In genomic region chr15:68383161-68384074, GRCh38 we compare ENCODE assay signal across 9 cellular contexts. TPM values are rescaled to one million over a fixed set of nuclear protein-coding genes. Genes with fewer than 3 reads are reported as not detected.
DNase-seq lines count a peak whose midpoint lies in the region; ATAC-seq and TF ChIP-seq lines count a peak whose summit lies in the region.
"Had no signal": no experiment of that assay in that cellular context is flagged by ENCODE, and none has a peak within 500 bp of the region (broad histone marks: within the 10 kb centered on the region; RNA-seq: fewer than 3 reads in every experiment).

No MANE protein-coding gene starts in this region.

- H3K27ac ChIP-seq in H9 (ENCODE audit: insufficient read length, low read depth, low read length): no peak overlapping the region
- no peak overlapping the region for H3K27ac ChIP-seq in RWPE2 (ENCODE audit: poor library complexity, severe bottlenecking)
- H3K27ac ChIP-seq in body of pancreas: no peak overlapping the region

- no peak overlapping the region for H4K8ac ChIP-seq in H9 (replicated peaks; ENCODE audit: insufficient read length, low read depth, low read length)

- H3K9me3 ChIP-seq in H9 (ENCODE audit: control insufficient read depth, low read depth, low read length) (no peaks in the 10 kb centered on the region), RWPE2 (ENCODE audit: severe bottlenecking) (no peaks in the 10 kb centered on the region), body of pancreas (no peaks in the 10 kb centered on the region)

- H2BK15ac ChIP-seq in H9 (ENCODE audit: low read depth, low read length): no peak overlapping the region

- H3K79me1 ChIP-seq in H9 (ENCODE audit: insufficient read depth, low read depth, low read length, poor library complexity, severe bottlenecking): no peaks in the 10 kb centered on the region

- no peaks in the 10 kb centered on the region for H3K79me2 ChIP-seq in H9 (ENCODE audit: insufficient read depth, low read length)

- H2BK12ac ChIP-seq in H9 (ENCODE audit: insufficient read length, low read depth, low read length): no peak overlapping the region

- peak; percentile 81 for TF ChIP-seq CTCF in H9 (conservative IDR thresholded peaks at IDR 0.05)
- TF ChIP-seq CTCF in RWPE2 (IDR thresholded peaks at IDR 0.05; ENCODE audit: poor library complexity, severe bottlenecking): peak; percentile 90
- peak; percentile 15 to 70 (median 64) for TF ChIP-seq CTCF in body of pancreas (IDR thresholded peaks at IDR 0.05)

- DNase-seq in CMK (ENCODE audit: low read depth) (peak; percentile 33), H9 (peak; percentile 27), RWPE2 (ENCODE audit: low spot score) (no peak), body of pancreas (peak; percentile 28 to 57 (median 31)), immature natural killer cell (peak; percentile 32 to 43 (median 38))
- DNase-seq in stimulated activated CD4-positive, alpha-beta T cell treated with anti-CD3 and anti-CD28 coated beads, Interleukin-2, amount 100 ng/mL, for 4 hours (ENCODE audit: low read depth): peak; percentile 31
- DNase-seq in activated T-helper 2 cell treated with anti-CD3 and anti-CD28 coated beads, Interferon-gamma antibody, Interleukin-2, Interleukin-4, amounts not matched to agents 10 μg/mL and 5 μg/mL and 100 μg/mL, durations not matched to agents 14 hours and 24 hours and 36 hours (ENCODE audit: low spot score): no peak

- H3K9ac ChIP-seq in H9 (ENCODE audit: extremely low read depth, insufficient read length, low read length): no peak overlapping the region

- no peak for ATAC-seq in RWPE2 (ENCODE audit: low read depth)
- ATAC-seq in body of pancreas: no peak
- no peak for ATAC-seq in GM19324 (IDR thresholded peaks at IDR 0.05; ENCODE audit: low FRiP score, unreplicated experiment)

- no peak overlapping the region for H2AK5ac ChIP-seq in H9 (ENCODE audit: insufficient read length, low read length)

- peaks cover 0 to 2% (median 0%) of the 10 kb centered on the region in 3 experiments; a peak in 1 of 7 replicates for H3K36me3 Mint-ChIP-seq in H9 (ENCODE audit: insufficient read depth in 1 of 3, low read depth in 3 of 3)
- no peaks in the 10 kb centered on the region for H3K36me3 Mint-ChIP-seq in immature natural killer cell
- H3K36me3 Mint-ChIP-seq in activated T-helper 2 cell treated with anti-CD3 and anti-CD28 coated beads, Interferon-gamma antibody, Interleukin-2, Interleukin-4, amounts not matched to agents 10 μg/mL and 5 μg/mL and 100 μg/mL, durations not matched to agents 14 hours and 24 hours and 36 hours (ENCODE audit: low read depth): no peaks in the 10 kb centered on the region

- H2AFZ ChIP-seq in H9 (ENCODE audit: low read length): no peak overlapping the region

- no peak for TF ChIP-seq POLR2A in body of pancreas (IDR thresholded peaks at IDR 0.05)

- H3K27me3 ChIP-seq in H9 (ENCODE audit: insufficient read depth, low read length) (no peaks in the 10 kb centered on the region; the same call in 1 of the 2 replicates), RWPE2 (ENCODE audit: insufficient read depth, poor library complexity, severe bottlenecking) (no peaks in the 10 kb centered on the region), body of pancreas (no peaks in the 10 kb centered on the region)

- H3K36me3 ChIP-seq in RWPE2 (ENCODE audit: low read depth) (no peaks in the 10 kb centered on the region), body of pancreas (replicated peaks in 1 of 2; ENCODE audit: insufficient read depth in 1 of 2, low read depth in 2 of 2) (no peaks in the 10 kb centered on the region)

- H4K20me1 ChIP-seq in H9 (ENCODE audit: control insufficient read depth, insufficient read depth, insufficient read length): no peaks in the 10 kb centered on the region

- H3K4me1 Mint-ChIP-seq in H9: no peaks in the 10 kb centered on the region
- H3K4me1 Mint-ChIP-seq in immature natural killer cell: no peaks in the 10 kb centered on the region
- peaks cover 14% of the 10 kb centered on the region for H3K4me1 Mint-ChIP-seq in activated T-helper 2 cell treated with anti-CD3 and anti-CD28 coated beads, Interferon-gamma antibody, Interleukin-2, Interleukin-4, amounts not matched to agents 10 μg/mL and 5 μg/mL and 100 μg/mL, durations not matched to agents 14 hours and 24 hours and 36 hours (ENCODE audit: low read depth)

- no peak overlapping the region for H3K18ac ChIP-seq in H9 (ENCODE audit: insufficient read length, low read depth, low read length)

- H3K27ac Mint-ChIP-seq in H9: peak overlapping the region in 1 of 3 experiments; percentile 67; a peak in 2 of 7 replicates
- H3K27ac Mint-ChIP-seq in immature natural killer cell: no peak overlapping the region
- no peak overlapping the region for H3K27ac Mint-ChIP-seq in activated T-helper 2 cell treated with anti-CD3 and anti-CD28 coated beads, Interferon-gamma antibody, Interleukin-2, Interleukin-4, amounts not matched to agents 10 μg/mL and 5 μg/mL and 100 μg/mL, durations not matched to agents 14 hours and 24 hours and 36 hours

- H3K4me3 Mint-ChIP-seq in H9 (no peak overlapping the region), immature natural killer cell (no peak overlapping the region)
- no peak overlapping the region for H3K4me3 Mint-ChIP-seq in activated T-helper 2 cell treated with anti-CD3 and anti-CD28 coated beads, Interferon-gamma antibody, Interleukin-2, Interleukin-4, amounts not matched to agents 10 μg/mL and 5 μg/mL and 100 μg/mL, durations not matched to agents 14 hours and 24 hours and 36 hours (ENCODE audit: low read depth)

- no peak overlapping the region for H2BK20ac ChIP-seq in H9 (ENCODE audit: low read depth, low read length, poor library complexity, severe bottlenecking)

- H2BK5ac ChIP-seq in H9 (ENCODE audit: insufficient read length, low read length): no peak overlapping the region

- H3T11ph ChIP-seq in H9 (ENCODE audit: low read length): no peak overlapping the region

- no peak overlapping the region for H3K4ac ChIP-seq in H9 (ENCODE audit: low read depth, low read length)

- H3K9me3 Mint-ChIP-seq in H9: no peaks in the 10 kb centered on the region; a peak in 1 of 5 replicates
- no peaks in the 10 kb centered on the region for H3K9me3 Mint-ChIP-seq in immature natural killer cell
- H3K9me3 Mint-ChIP-seq in activated T-helper 2 cell treated with anti-CD3 and anti-CD28 coated beads, Interferon-gamma antibody, Interleukin-2, Interleukin-4, amounts not matched to agents 10 μg/mL and 5 μg/mL and 100 μg/mL, durations not matched to agents 14 hours and 24 hours and 36 hours: no peaks in the 10 kb centered on the region

- intact Hi-C loops in body of pancreas (cut with DNase I): loop anchor here (5.0 kb wide), 1 partner anchor 81 kb away; no protein-coding TSS in a partner anchor
- intact Hi-C loops in activated T-helper 2 cell treated with anti-CD3 and anti-CD28 coated beads, Interferon-gamma antibody, Interleukin-2, Interleukin-4, amounts not matched to agents 10 μg/mL and 5 μg/mL and 100 μg/mL, durations not matched to agents 14 hours and 24 hours and 36 hours (cut with micrococcal nuclease): loop anchor here (1.0 kb wide), 2 partner anchors 77 to 130 kb away; no protein-coding TSS in a partner anchor

- H3K56ac ChIP-seq in H9 (ENCODE audit: insufficient read length, low read depth, low read length): no peak overlapping the region

- H3K4me3 ChIP-seq in RWPE2 (ENCODE audit: severe bottlenecking) (no peak overlapping the region), body of pancreas (no peak overlapping the region)
- H3K4me3 ChIP-seq: skin epidermis had no signal

- H2BK120ac ChIP-seq in H9 (ENCODE audit: low read depth, low read length, poor library complexity, severe bottlenecking): no peak overlapping the region

- H3K23ac ChIP-seq in H9 (ENCODE audit: insufficient read length, low read depth, low read length): no peak overlapping the region

- no CpG with 5 or more reads among the region's 12 CpGs for WGBS in H9 (ENCODE audit: extremely low coverage, insufficient read length, low lambda C conversion rate)
- 79 to 88% methylated on average over 12 of the region's 12 CpGs for WGBS in body of pancreas, 2 donors

- no peaks in the 10 kb centered on the region for H3K4me1 ChIP-seq in H9 (ENCODE audit: insufficient read depth, low read length)
- H3K4me1 ChIP-seq in RWPE2 (ENCODE audit: insufficient read depth, poor library complexity, severe bottlenecking): peaks cover 6% of the 10 kb centered on the region
- no peaks in the 10 kb centered on the region for H3K4me1 ChIP-seq in body of pancreas

- H3K14ac ChIP-seq in H9 (ENCODE audit: insufficient read depth, low read length): no peak overlapping the region

- H3K23me2 ChIP-seq in H9 (ENCODE audit: insufficient read length, low read depth, low read length, poor library complexity, severe bottlenecking): no peaks in the 10 kb centered on the region

- H4K91ac ChIP-seq in H9 (ENCODE audit: insufficient read length, low read depth, low read length): no peak overlapping the region

- H4K5ac ChIP-seq in H9 (ENCODE audit: insufficient read length, low read depth, low read length): no peak overlapping the region

- H3K27me3 Mint-ChIP-seq in H9 (ENCODE audit: low read depth): no peaks in the 10 kb centered on the region; the same call in 1 of the 2 replicates
- H3K27me3 Mint-ChIP-seq in immature natural killer cell (ENCODE audit: low read depth in 3 of 3): peaks cover 0 to 2% (median 0%) of the 10 kb centered on the region in 3 donors
- H3K27me3 Mint-ChIP-seq in activated T-helper 2 cell treated with anti-CD3 and anti-CD28 coated beads, Interferon-gamma antibody, Interleukin-2, Interleukin-4, amounts not matched to agents 10 μg/mL and 5 μg/mL and 100 μg/mL, durations not matched to agents 14 hours and 24 hours and 36 hours (ENCODE audit: low read depth): no peaks in the 10 kb centered on the region

- no peak overlapping the region for H3K4me2 ChIP-seq in H9 (ENCODE audit: insufficient read depth, insufficient read length, low read length)

RNA-seq across cellular contexts. Expression of gene ITGA11, which starts 48.5 kb away (rescaled TPM):
- 0.07 TPM in 1 of 2 replicates, not detected in the other for total RNA-seq in H9 (2021)
- total RNA-seq in body of pancreas: 1 to 10 TPM in 1 of 2 donors, under 1 TPM in 1; 0.99 to 1.0 TPM
- polyA plus RNA-seq in immature natural killer cell: not detected
- total RNA-seq in activated T-helper 2 cell treated with anti-CD3 and anti-CD28 coated beads, Interferon-gamma antibody, Interleukin-2, Interleukin-4, amounts not matched to agents 10 μg/mL and 5 μg/mL and 100 μg/mL, durations not matched to agents 14 hours and 24 hours and 36 hours: 0.92 and 2.3 TPM in 2 replicates

Comparison
In these comparisons a context has a peak if more than half of its experiments do, and no peak if none do; other contexts are left out.
1. DNase-seq: peak in CMK (single experiment), H9 (single experiment), body of pancreas (4 of 4), immature natural killer cell (3 of 3) and stimulated activated CD4-positive, alpha-beta T cell treated with anti-CD3 and anti-CD28 coated beads, Interleukin-2, amount 100 ng/mL, for 4 hours (single experiment); none in RWPE2 (single experiment) and activated T-helper 2 cell treated with anti-CD3 and anti-CD28 coated beads, Interferon-gamma antibody, Interleukin-2, Interleukin-4, amounts not matched to agents 10 μg/mL and 5 μg/mL and 100 μg/mL, durations not matched to agents 14 hours and 24 hours and 36 hours (single experiment).
2. Peak in every context shown above with its lines, with median percentiles within 50 percentile points of each other: CTCF ChIP-seq.